ENCODE assay signal across 8 cellular contexts in the genomic region with DNA sequence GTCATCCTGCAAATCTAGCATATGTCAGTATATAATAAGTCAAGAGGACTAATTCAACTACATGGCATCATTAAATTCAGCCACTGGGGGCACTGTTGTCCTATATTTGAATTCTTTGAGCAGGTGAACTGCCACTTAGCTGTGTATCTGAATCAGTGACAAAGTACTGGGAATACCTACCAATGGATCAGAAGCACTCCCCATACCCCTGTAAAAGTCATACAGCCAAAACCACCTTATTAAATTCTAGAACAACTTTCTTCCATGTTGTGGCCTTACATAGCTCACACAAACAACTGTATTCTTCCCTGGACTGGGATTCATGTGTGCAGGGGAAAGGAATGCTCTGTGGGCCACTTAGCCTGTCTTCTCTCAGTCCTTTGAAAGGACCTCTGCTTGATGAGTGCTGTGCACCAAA. TPM values are rescaled to one million over a fixed set of nuclear protein-coding genes. Genes with fewer than 3 reads are reported as not detected.
DNase-seq lines count a peak whose midpoint lies in the region; ATAC-seq and TF ChIP-seq lines count a peak whose summit lies in the region.

No MANE protein-coding gene starts in this region.

- H4K91ac ChIP-seq in mesenchymal stem cell (ENCODE audit: low read length) = no peak overlapping the region

- no peaks in the 10 kb centered on the region for H3K4me1 ChIP-seq in mesenchymal stem cell (ENCODE audit: control insufficient read depth, insufficient read depth, low read depth, low read length)

- peak; percentile 81 for TF ChIP-seq CTCF in 22Rv1 (IDR thresholded peaks at IDR 0.05)

- peak; percentile 84 to 86 for DNase-seq in NCI-H446 (lab: John Stamatoyannopoulos, UW)
- DNase-seq in activated CD4-positive, alpha-beta T cell treated with anti-CD3 and anti-CD28 coated beads, Interleukin-2, amount 50 U/mL, for 48 hours = peak; percentile 61 to 76
- peak; percentile 51 for DNase-seq in effector CD4-positive, alpha-beta T cell
- peak; percentile 67 for DNase-seq in mesenchymal stem cell
- peak; percentile 26 for DNase-seq in stimulated activated CD8-positive, alpha-beta memory T cell treated with anti-CD3 and anti-CD28 coated beads, Interleukin-7, amount 100 ng/mL, for 24 hours (ENCODE audit: low read depth)

- H3K9me3 ChIP-seq in mesenchymal stem cell (ENCODE audit: control insufficient read depth, low read length) = no peaks in the 10 kb centered on the region

- no peaks in the 10 kb centered on the region for H3K27me3 ChIP-seq in mesenchymal stem cell (ENCODE audit: control insufficient read depth in 1 of 2, insufficient read depth in 1 of 2, low read length in 2 of 2)

- no peak overlapping the region for H3K4me3 ChIP-seq in mesenchymal stem cell (ENCODE audit: insufficient read depth in 1 of 2, low read depth in 1 of 2, low read length in 2 of 2)

- no peaks in the 10 kb centered on the region for H3K36me3 ChIP-seq in mesenchymal stem cell (ENCODE audit: control insufficient read depth in 1 of 2, insufficient read depth in 2 of 2, low read depth in 1 of 2, low read length in 2 of 2)

- H3K79me1 ChIP-seq in mesenchymal stem cell (replicated peaks; ENCODE audit: low read length, poor library complexity, severe bottlenecking) = no peaks in the 10 kb centered on the region

- H3K4ac ChIP-seq in mesenchymal stem cell (ENCODE audit: low read depth in 1 of 2, low read length in 2 of 2) = no peak overlapping the region

- H2BK15ac ChIP-seq in mesenchymal stem cell (ENCODE audit: low read depth, poor library complexity, severe bottlenecking) = no peak overlapping the region

- no peak overlapping the region for H3K9ac ChIP-seq in mesenchymal stem cell (ENCODE audit: low read length)

- no peak overlapping the region for H3K14ac ChIP-seq in mesenchymal stem cell (ENCODE audit: low read length in 2 of 2)

- no peak overlapping the region for H2AFZ ChIP-seq in mesenchymal stem cell (ENCODE audit: low read depth, low read length)

- H3K18ac ChIP-seq in mesenchymal stem cell (ENCODE audit: low read depth in 1 of 2, low read length in 2 of 2) = no peak overlapping the region

- no peak overlapping the region for H2BK120ac ChIP-seq in mesenchymal stem cell (ENCODE audit: low read depth, low read length)

- no peak overlapping the region for H4K8ac ChIP-seq in mesenchymal stem cell (ENCODE audit: low read length)

- H3K27ac ChIP-seq in 22Rv1 = no peak overlapping the region
- no peak overlapping the region for H3K27ac ChIP-seq in mesenchymal stem cell (ENCODE audit: low read length, poor library complexity, severe bottlenecking)

- no peak overlapping the region for H2AK5ac ChIP-seq in mesenchymal stem cell (ENCODE audit: low read length, severe bottlenecking)

- H2BK5ac ChIP-seq in mesenchymal stem cell (ENCODE audit: low read depth, low read length, poor library complexity, severe bottlenecking) = no peak overlapping the region

- no peak overlapping the region for H3K4me2 ChIP-seq in mesenchymal stem cell (ENCODE audit: low read length, poor library complexity, severe bottlenecking)

- ATAC-seq in GM18498 (IDR thresholded peaks at IDR 0.05; ENCODE audit: unreplicated experiment) (peak; percentile 82), HG03139 (IDR thresholded peaks at IDR 0.05; ENCODE audit: unreplicated experiment) (peak; percentile 85)

- H2BK12ac ChIP-seq in mesenchymal stem cell (ENCODE audit: low read length in 2 of 2) = no peak overlapping the region

- no peak overlapping the region for H3K23ac ChIP-seq in mesenchymal stem cell (ENCODE audit: low read length in 2 of 2)

RNA-seq across cellular contexts. Expression of a gene that starts 57.4 kb away (rescaled TPM):
- polyA plus RNA-seq in mesenchymal stem cell (2013, experiment 1 of 2) = 7.8 TPM
- polyA plus RNA-seq in mesenchymal stem cell (2013, experiment 2 of 2) = 8.1 TPM

Comparison
In these comparisons a context has a peak if more than half of its experiments do, and no peak if none do; other contexts are left out.
1. DNase-seq: peak in every context shown above with its lines; median percentile 85 in NCI-H446; 68 in activated CD4-positive, alpha-beta T cell treated with anti-CD3 and anti-CD28 coated beads, Interleukin-2, amount 50 U/mL, for 48 hours; 67 in mesenchymal stem cell; 51 in effector CD4-positive, alpha-beta T cell; 26 in stimulated activated CD8-positive, alpha-beta memory T cell treated with anti-CD3 and anti-CD28 coated beads, Interleukin-7, amount 100 ng/mL, for 24 hours.